ENCODE assay signal across 17 cellular contexts in genomic region chr11:70303070-70303469, GRCh38. TPM values are rescaled to one million over a fixed set of nuclear protein-coding genes. Genes with fewer than 3 reads are reported as not detected.
DNase-seq lines count a peak whose midpoint lies in the region; TF ChIP-seq lines count a peak whose summit lies in the region.
"Had no signal": no experiment of that assay in that cellular context is flagged by ENCODE, and none has a peak within 500 bp of the region (broad histone marks: within the 10 kb centered on the region; RNA-seq: fewer than 3 reads in every experiment).

No MANE protein-coding gene starts in this region.

- TF ChIP-seq CTCF in AG10803 (conservative IDR thresholded peaks at IDR 0.05; ENCODE audit: low read length), result no peak
- no peak for TF ChIP-seq CTCF in fibroblast of mammary gland (conservative IDR thresholded peaks at IDR 0.05; ENCODE audit: control insufficient read depth, insufficient read depth, low read depth, low read length)
- no peak for TF ChIP-seq CTCF in retinal pigment epithelial cell (conservative IDR thresholded peaks at IDR 0.05; ENCODE audit: low read depth, low read length)

- H3K4me3 ChIP-seq in AG10803 (ENCODE audit: low read length), result peak overlapping the region; percentile 18; the same call in 1 of the 2 replicates
- H3K4me3 ChIP-seq in MG63, result no peak overlapping the region
- no peak overlapping the region for H3K4me3 ChIP-seq in fibroblast of mammary gland (ENCODE audit: control insufficient read depth, low read depth, low read length)
- no peak overlapping the region for H3K4me3 ChIP-seq in retinal pigment epithelial cell (ENCODE audit: low read length)
- H3K4me3 ChIP-seq: SJCRH30, thyroid gland had no signal

- H3K36me3 ChIP-seq in MG63, result peaks cover 27% of the 10 kb centered on the region
- H3K36me3 ChIP-seq: thyroid gland had no signal

- no peaks in the 10 kb centered on the region for H3K27me3 ChIP-seq in MG63
- H3K27me3 ChIP-seq: SJCRH30, thyroid gland had no signal

- no peaks in the 10 kb centered on the region for H3K9me3 ChIP-seq in MG63
- H3K9me3 ChIP-seq: SJCRH30, thyroid gland had no signal

- DNase-seq in AG10803 (ENCODE audit: low read depth) (peak; percentile 99), MG63 (peak; percentile 82), fibroblast of mammary gland (ENCODE audit: low read depth) (peak; percentile 87), retinal pigment epithelial cell (ENCODE audit: low read depth) (peak; percentile 32), Ammon's horn (ENCODE audit: low spot score) (no peak), nucleus accumbens (lab: John Stamatoyannopoulos, UW) (no peak)
- DNase-seq in activated T-cell treated with anti-CD3 and anti-CD28 coated beads, Interleukin-2, amount 50 U/mL, for 1 hour, result no peak
- no peak for DNase-seq in stimulated activated CD4-positive, alpha-beta T cell treated with anti-CD3 and anti-CD28 coated beads, Interleukin-2, amount 100 ng/mL, for 48 hours
- DNase-seq: activated CD8-positive, alpha-beta memory T cell treated with anti-CD3 and anti-CD28 coated beads, Interleukin-2, amount 50 U/mL, for 48 hours; activated naive CD4-positive, alpha-beta T cell treated with anti-CD3 and anti-CD28 coated beads, Interleukin-2, amount 10 ng/mL, durations not matched to agents 7 days and 5 days; H9; left colon; NCI-H2107; NCI-H526; SJCRH30; small intestine; thyroid gland had no signal

RNA-seq across cellular contexts. Expression of gene PPFIA1, which starts 32.6 kb away (rescaled TPM):
- total RNA-seq in MG63 (2014; rRNA removed; shearing (Covaris generic); ENCODE audit: low replicate concordance), result 19.8 and 26.7 TPM in 2 replicates

Comparison
In these comparisons a context has a peak if more than half of its experiments do, and no peak if none do; other contexts are left out.
1. DNase-seq: peak in AG10803 (single experiment), MG63 (single experiment), fibroblast of mammary gland (single experiment) and retinal pigment epithelial cell (single experiment); none in Ammon's horn (single experiment), activated T-cell treated with anti-CD3 and anti-CD28 coated beads, Interleukin-2, amount 50 U/mL, for 1 hour (single experiment), stimulated activated CD4-positive, alpha-beta T cell treated with anti-CD3 and anti-CD28 coated beads, Interleukin-2, amount 100 ng/mL, for 48 hours (0 of 2) and nucleus accumbens (0 of 56).